ENCODE assay signal across 1 cellular context in genomic region chr5:121053055-121053985, GRCh38.
TF ChIP-seq lines count a peak whose summit lies in the region.

No MANE protein-coding gene starts in this region.

TF ChIP-seq in K562, 482 proteins besides CTCF, POLR2A, EP300 and RAD21:
- no peak for TF ChIP-seq NR2C2 (CRISPR knock-in tag; IDR thresholded peaks at IDR 0.05)
- no peak for TF ChIP-seq NR2C2 (tag; IDR thresholded peaks at IDR 0.05)
- TF ChIP-seq SMARCA4 (IDR thresholded peaks at IDR 0.05) = no peak
- TF ChIP-seq FOXP1 (CRISPR knock-in tag; IDR thresholded peaks at IDR 0.05) = no peak
- TF ChIP-seq RFX1 (IDR thresholded peaks at IDR 0.05) = 0 out of 2 replicates have a peak, but pooled peaks have one; percentile 8
- TF ChIP-seq STAT5A (IDR thresholded peaks at IDR 0.05; ENCODE audit: borderline replicate concordance, low read length) = 0 out of 2 replicates have a peak, but pooled peaks have one; percentile 19
- no peak for TF ChIP-seq SLC30A9 (CRISPR knock-in tag; IDR thresholded peaks at IDR 0.05)
- TF ChIP-seq ZNF175 (CRISPR knock-in tag; IDR thresholded peaks at IDR 0.05; ENCODE audit: low read depth) = no peak
- no peak for TF ChIP-seq UBTF (IDR thresholded peaks at IDR 0.05; ENCODE audit: borderline replicate concordance in 1 of 2, low read depth in 2 of 2, low read length in 2 of 2)
- no peak for TF ChIP-seq CREB3 (tag; conservative IDR thresholded peaks at IDR 0.05; ENCODE audit: low read depth)
